ENCODE assay signal across 8 cellular contexts in genomic region chr9:40991741-40992471, GRCh38.
A peak's percentile ranks its signal among the peaks of the same experiment; 100 is the strongest.
DNase-seq lines count a peak whose midpoint lies in the region; ATAC-seq and TF ChIP-seq lines count a peak whose summit lies in the region.
"Not testable (repeated sequence)": the region's sequence is repeated elsewhere in the genome, so short reads cannot be mapped to it uniquely, and the experiment has no call there.

No MANE protein-coding gene starts in this region.

- intact Hi-C loops in activated naive CD4-positive, alpha-beta T cell treated with anti-CD3 and anti-CD28 coated beads for 36 hours (cut with micrococcal nuclease) = not testable (repeated sequence)

- peak overlapping the region; percentile 68 to 96 (median 80) for H3K4me2 ChIP-seq in BLaER1 treated with 17β-estradiol and CSF1 and Interleukin-3, amounts not matched to agents 10 nM and 100 nM

- H3K36me3 Mint-ChIP-seq in activated naive CD4-positive, alpha-beta T cell treated with anti-CD3 and anti-CD28 coated beads for 36 hours (ENCODE audit: low read depth) = peaks cover 28% of the 10 kb centered on the region

- CTCF ChIA-PET in activated naive CD4-positive, alpha-beta T cell treated with anti-CD3 and anti-CD28 coated beads for 36 hours (lab: Charles Lee) = not testable (repeated sequence)

- peak; percentile 100 for ATAC-seq in HG03103 (IDR thresholded peaks at IDR 0.05; ENCODE audit: low read depth, unreplicated experiment)

- peaks cover 33% of the 10 kb centered on the region for H3K4me1 Mint-ChIP-seq in activated naive CD4-positive, alpha-beta T cell treated with anti-CD3 and anti-CD28 coated beads for 36 hours (ENCODE audit: low read depth)

- TF ChIP-seq CTCF in fibroblast of villous mesenchyme (IDR thresholded peaks at IDR 0.05; ENCODE audit: insufficient read depth, low read depth, low read length) = peak; percentile 93

- H3K27ac ChIP-seq in BLaER1 treated with 17β-estradiol and CSF1 and Interleukin-3, amounts not matched to agents 10 nM and 100 nM = peak overlapping the region; percentile 83 to 99 (median 91)
- peak overlapping the region; percentile 84 for H3K27ac ChIP-seq in muscle layer of colon (ENCODE audit: low read depth, low read length)

- TF ChIP-seq POLR2A in Raji (IDR thresholded peaks at IDR 0.05; ENCODE audit: insufficient read depth, low read depth, low read length) = peak; percentile 93

- H3K27ac Mint-ChIP-seq in activated naive CD4-positive, alpha-beta T cell treated with anti-CD3 and anti-CD28 coated beads for 36 hours = not testable (repeated sequence)

- not testable (repeated sequence) for H3K9me3 Mint-ChIP-seq in activated naive CD4-positive, alpha-beta T cell treated with anti-CD3 and anti-CD28 coated beads for 36 hours

- H3K4me3 Mint-ChIP-seq in activated naive CD4-positive, alpha-beta T cell treated with anti-CD3 and anti-CD28 coated beads for 36 hours = not testable (repeated sequence)

- peak overlapping the region; percentile 86 to 99 (median 91) for H3K9ac ChIP-seq in BLaER1 treated with 17β-estradiol and CSF1 and Interleukin-3, amounts not matched to agents 10 nM and 100 nM
- H3K9ac ChIP-seq in muscle layer of colon (ENCODE audit: low read length) = peak overlapping the region; percentile 90

- peaks cover 13 to 43% (median 24%) of the 10 kb centered on the region in 10 experiments for H3K4me1 ChIP-seq in BLaER1 treated with 17β-estradiol and CSF1 and Interleukin-3, amounts not matched to agents 10 nM and 100 nM
- peaks cover 16% of the 10 kb centered on the region for H3K4me1 ChIP-seq in muscle layer of colon (ENCODE audit: insufficient read depth, low read length)

- peaks cover 3 to 19% (median 15%) of the 10 kb centered on the region in 11 experiments; a peak in 16 of 22 replicates for H3K36me3 ChIP-seq in BLaER1 treated with 17β-estradiol and CSF1 and Interleukin-3, amounts not matched to agents 10 nM and 100 nM
- H3K36me3 ChIP-seq in muscle layer of colon (ENCODE audit: insufficient read depth, low read length) = not testable (repeated sequence)

- DNase-seq in GM19240 (ENCODE audit: insufficient read length, low spot score) = peak; percentile 13
- peak; percentile 98 for DNase-seq in activated naive CD4-positive, alpha-beta T cell treated with anti-CD3 and anti-CD28 coated beads for 36 hours
- peak; percentile 99 for DNase-seq in fibroblast of villous mesenchyme (ENCODE audit: low read depth)
- peak; percentile 97 for DNase-seq in stimulated activated CD8-positive, alpha-beta memory T cell treated with anti-CD3 and anti-CD28 coated beads, Interleukin-12 subunit alpha, Interleukin-12 subunit beta, amount 100 ng/mL, for 1 hour (ENCODE audit: low read depth)

- not testable (repeated sequence) for H3K27me3 Mint-ChIP-seq in activated naive CD4-positive, alpha-beta T cell treated with anti-CD3 and anti-CD28 coated beads for 36 hours (ENCODE audit: low read depth)

- H3K4me3 ChIP-seq in BLaER1 treated with 17β-estradiol and CSF1 and Interleukin-3, amounts not matched to agents 10 nM and 100 nM = peak overlapping the region; percentile 71 to 97 (median 82)
- H3K4me3 ChIP-seq in fibroblast of villous mesenchyme (ENCODE audit: low read depth, low read length) (peak overlapping the region; percentile 95), muscle layer of colon (ENCODE audit: low read depth in 1 of 2, low read length in 2 of 2) (peak overlapping the region; percentile 63 to 75)

- H4K20me1 ChIP-seq in BLaER1 treated with 17β-estradiol and CSF1 and Interleukin-3, amounts not matched to agents 10 nM and 100 nM = not testable (repeated sequence)

- H3K27me3 ChIP-seq in BLaER1 treated with 17β-estradiol and CSF1 and Interleukin-3, amounts not matched to agents 10 nM and 100 nM; muscle layer of colon (ENCODE audit: control insufficient read depth in 1 of 2, insufficient read depth in 2 of 2, low read length in 2 of 2): not testable (repeated sequence)

- peaks cover 0 to 11% (median 5%) of the 10 kb centered on the region in 11 experiments; a peak in 10 of 22 replicates for H3K9me3 ChIP-seq in BLaER1 treated with 17β-estradiol and CSF1 and Interleukin-3, amounts not matched to agents 10 nM and 100 nM (replicated peaks in 1 of 11)
- H3K9me3 ChIP-seq in muscle layer of colon (ENCODE audit: low read length) = not testable (repeated sequence)

Comparison
In these comparisons a context has a peak if more than half of its experiments do, and no peak if none do; other contexts are left out.
1. Peak in every context shown above with its lines: DNase-seq, ATAC-seq, H3K4me3 ChIP-seq and H3K27ac ChIP-seq.
2. DNase-seq: peak in every context shown above with its lines; median percentile 99 in fibroblast of villous mesenchyme; 98 in activated naive CD4-positive, alpha-beta T cell treated with anti-CD3 and anti-CD28 coated beads for 36 hours; 97 in stimulated activated CD8-positive, alpha-beta memory T cell treated with anti-CD3 and anti-CD28 coated beads, Interleukin-12 subunit alpha, Interleukin-12 subunit beta, amount 100 ng/mL, for 1 hour; 13 in GM19240.